28 cellular contexts compared by ENCODE assay signal in the genomic region with DNA sequence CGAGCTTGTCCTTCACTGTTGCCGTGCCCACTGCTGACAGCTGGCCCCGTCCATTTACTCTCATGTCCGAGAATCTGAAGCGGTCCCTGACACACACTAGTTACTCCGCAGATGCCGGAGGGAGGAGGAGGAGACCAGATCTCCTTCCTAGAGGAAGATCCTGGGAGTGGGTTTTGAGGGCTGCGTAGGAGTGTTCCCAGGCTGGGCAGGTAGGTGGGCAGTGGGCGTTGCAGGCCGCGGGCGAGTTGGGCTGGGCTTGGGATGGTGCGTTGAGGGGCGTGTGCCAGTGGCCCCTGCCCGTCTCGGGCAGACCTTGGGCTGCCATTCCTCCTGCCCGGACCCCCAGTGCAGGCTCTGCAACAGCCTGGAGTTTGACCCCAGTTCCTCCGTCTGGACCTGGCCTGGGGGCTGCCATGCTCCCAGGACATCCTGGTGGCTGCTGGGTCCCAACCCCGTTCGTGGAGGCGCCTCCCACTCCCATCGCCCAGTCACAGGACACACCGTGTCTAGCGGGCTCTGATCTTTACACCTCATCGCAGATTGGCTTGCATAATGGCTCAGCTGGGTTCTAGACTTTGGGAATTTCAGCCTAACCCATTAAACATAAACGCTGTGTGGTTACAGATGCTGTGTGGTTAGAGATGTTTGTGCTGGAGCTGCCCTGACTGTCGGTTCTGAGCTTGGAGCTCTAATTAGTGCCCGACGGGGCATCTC. TPM values are rescaled to one million over a fixed set of nuclear protein-coding genes. Genes with fewer than 3 reads are reported as not detected.
A peak's percentile ranks its signal among the peaks of the same experiment; 100 is the strongest.
DNase-seq lines count a peak whose midpoint lies in the region; ATAC-seq and TF ChIP-seq lines count a peak whose summit lies in the region.
"Had no signal": no experiment of that assay in that cellular context is flagged by ENCODE, and none has a peak within 500 bp of the region (broad histone marks: within the 10 kb centered on the region; RNA-seq: fewer than 3 reads in every experiment).

No MANE protein-coding gene starts in this region.

- TF ChIP-seq POLR2A in gastroesophageal sphincter (IDR thresholded peaks at IDR 0.05) (no peak), sigmoid colon (IDR thresholded peaks at IDR 0.05) (no peak)

- no peaks in the 10 kb centered on the region for H3K27me3 ChIP-seq in H7 (ENCODE audit: control insufficient read depth, insufficient read depth, low read length)
- peaks cover 13% of the 10 kb centered on the region for H3K27me3 ChIP-seq in gastroesophageal sphincter
- no peaks in the 10 kb centered on the region for H3K27me3 ChIP-seq in sigmoid colon
- no peaks in the 10 kb centered on the region; the same call in 1 of the 2 replicates for H3K27me3 ChIP-seq in GM23248 (replicated peaks; ENCODE audit: insufficient read depth)
- H3K27me3 ChIP-seq: cardiac muscle cell, uterus had no signal

- TF ChIP-seq EP300 in gastroesophageal sphincter (IDR thresholded peaks at IDR 0.05) (no peak), sigmoid colon (IDR thresholded peaks at IDR 0.05) (no peak)

- peaks cover under 1 to 100% (median 24%) of the 10 kb centered on the region in 3 donors for H3K4me1 ChIP-seq in gastroesophageal sphincter
- H3K4me1 ChIP-seq in sigmoid colon, result peaks cover 0 to 100% (median 98%) of the 10 kb centered on the region in 4 donors
- H3K4me1 ChIP-seq in GM23248 (ENCODE audit: insufficient read depth), result no peaks in the 10 kb centered on the region
- H3K4me1 ChIP-seq: spleen, suprapubic skin had no signal

- no peak overlapping the region for H3K9ac ChIP-seq in GM23248

- no peak overlapping the region for H3K4me3 ChIP-seq in H7 (ENCODE audit: insufficient read depth, low read depth, low read length)
- H3K4me3 ChIP-seq in gastroesophageal sphincter, result no peak overlapping the region
- no peak overlapping the region for H3K4me3 ChIP-seq in sigmoid colon
- H3K4me3 ChIP-seq in GM23248, result no peak overlapping the region
- H3K4me3 ChIP-seq: cardiac muscle cell, spleen, suprapubic skin, uterus had no signal

- peak; percentile 57 for DNase-seq in H7
- DNase-seq in SW480 (ENCODE audit: low spot score), result peak; percentile 58
- DNase-seq in sigmoid colon, result no peak
- DNase-seq in cerebellum (ENCODE audit: low spot score), result no peak
- DNase-seq in GM23248, result no peak
- DNase-seq: activated CD4-positive, alpha-beta T cell treated with anti-CD3 and anti-CD28 coated beads, Interleukin-2, amount 10 ng/mL, durations not matched to agents 24 days and 14 days; activated naive CD4-positive, alpha-beta T cell treated with anti-CD3 and anti-CD28 coated beads for 36 hours; activated T-cell treated with anti-CD3 and anti-CD28 coated beads, Interleukin-2, amount 50 U/mL, for 72 hours; amygdala; CD4-positive, alpha-beta T cell; head of caudate nucleus; left colon; naive thymus-derived CD4-positive, alpha-beta T cell; NCI-H1694 treated with DMSO at 0.1 percent for 48 hours; NCI-H526; occipital lobe; retina; spleen; stimulated activated CD4-positive, alpha-beta T cell treated with anti-CD3 and anti-CD28 coated beads, Interleukin-2, amount 100 ng/mL, for 48 hours; uterus had no signal

- H4K20me1 ChIP-seq in GM23248 (ENCODE audit: insufficient read depth), result no peaks in the 10 kb centered on the region

- H3K27ac ChIP-seq in gastroesophageal sphincter (peak overlapping the region in 3 of 4 donors; percentile 86 to 95 (median 94)), sigmoid colon (peak overlapping the region; percentile 88 to 98 (median 96)), GM23248 (no peak overlapping the region)
- H3K27ac ChIP-seq: cardiac muscle cell, RWPE1, spleen, suprapubic skin had no signal

- H3K36me3 ChIP-seq in H7 (replicated peaks; ENCODE audit: control insufficient read depth, insufficient read depth, low read length), result no peaks in the 10 kb centered on the region
- no peaks in the 10 kb centered on the region for H3K36me3 ChIP-seq in gastroesophageal sphincter
- H3K36me3 ChIP-seq in sigmoid colon, result peaks cover 0 to 3% (median 0%) of the 10 kb centered on the region in 4 donors
- no peaks in the 10 kb centered on the region for H3K36me3 ChIP-seq in GM23248 (ENCODE audit: low read depth)
- H3K36me3 ChIP-seq: cardiac muscle cell, spleen, suprapubic skin, uterus had no signal

- H3K9me3 ChIP-seq in gastroesophageal sphincter (no peaks in the 10 kb centered on the region), sigmoid colon (no peaks in the 10 kb centered on the region), GM23248 (ENCODE audit: low read depth) (no peaks in the 10 kb centered on the region)
- H3K9me3 ChIP-seq: spleen, suprapubic skin, uterus had no signal

- no peaks in the 10 kb centered on the region for H3K9me2 ChIP-seq in GM23248 (ENCODE audit: insufficient read depth)

- no peak overlapping the region for H2AFZ ChIP-seq in GM23248

- no peak for ATAC-seq in gastroesophageal sphincter
- ATAC-seq in GM19023 (IDR thresholded peaks at IDR 0.05; ENCODE audit: unreplicated experiment), result no peak
- ATAC-seq: activated T-cell treated with anti-CD3 and anti-CD28 coated beads, Interleukin-2, amount 50 U/mL, for 72 hours; left colon; naive thymus-derived CD4-positive, alpha-beta T cell; stimulated activated effector memory CD8-positive, alpha-beta T cell treated with anti-CD3 and anti-CD28 coated beads, Interleukin-12 subunit alpha, Interleukin-12 subunit beta, amount 100 ng/mL, for 72 hours had no signal

- intact Hi-C loops in sigmoid colon (cut with DNase I), result no loop called here

- in situ Hi-C loops in GM23248 (cut with MboI), result no loop called here

- H3K79me2 ChIP-seq in GM23248 (ENCODE audit: insufficient read depth), result no peaks in the 10 kb centered on the region

- 60 to 65% methylated on average over 1 to 5 of the region's 29 CpGs for WGBS in gastroesophageal sphincter (ENCODE audit: low coverage in 1 of 2), 2 donors
- 76 to 84% methylated on average over 29 of the region's 29 CpGs for WGBS in sigmoid colon, 2 donors
- 68 to 73% methylated on average over 25 to 27 of the region's 29 CpGs for WGBS in GM23248 (ENCODE audit: low coverage in 1 of 2, low lambda C conversion rate in 2 of 2, missing lambda C conversion rate in 2 of 2), 2 experiments

- no peak for TF ChIP-seq CTCF in gastroesophageal sphincter (IDR thresholded peaks at IDR 0.05)
- TF ChIP-seq CTCF in sigmoid colon (IDR thresholded peaks at IDR 0.05), result no peak

- no peak overlapping the region for H3K4me2 ChIP-seq in GM23248 (ENCODE audit: unreplicated experiment)

- H3F3A ChIP-seq in GM23248 (ENCODE audit: insufficient read depth), result no peaks in the 10 kb centered on the region

RNA-seq across cellular contexts. Expression of gene CACNA1H, which starts 22.8 kb away (rescaled TPM):
- 24.8 and 27.3 TPM in 2 replicates for total RNA-seq in H7 (2014; rRNA removed; shearing (Covaris generic))
- 100 to 1,000 TPM; 133 to 330 (median 173) TPM for total RNA-seq in gastroesophageal sphincter
- total RNA-seq in sigmoid colon, result 100 to 1,000 TPM in 2 of 4 donors, 10 to 100 TPM in 2; 37.0 to 181 (median 127) TPM
- 10 to 100 TPM in 1 of 3 donors, 1 to 10 TPM in 1, under 1 TPM in 1; 0.46 to 10.1 (median 1.8) TPM for polyA plus RNA-seq in sigmoid colon
- total RNA-seq in cerebellum, result 19.9 TPM
- total RNA-seq in GM23248 (2014; rRNA removed; shearing (Covaris generic)), result 0.11 TPM in 1 of 2 replicates, not detected in the other
- not detected in 2 replicates for polyA plus RNA-seq in GM23248 (2016; fragmentation: Nextera tagmentation; extraction: Ambion mirVana)

RNA-seq across cellular contexts. Expression of gene TPSG1, which starts 49.3 kb away (rescaled TPM):
- total RNA-seq in H7 (2014; rRNA removed; shearing (Covaris generic)), result not detected in 2 replicates
- total RNA-seq in gastroesophageal sphincter (1 to 10 TPM in 1 of 4 donors, under 1 TPM in 1, not detected in 2; 0.31 to 3.0 TPM), sigmoid colon (1 to 10 TPM in 1 of 4 donors, not detected in 3; 1.4 TPM), cerebellum (not detected)
- polyA plus RNA-seq in sigmoid colon (10 to 100 TPM; 21.5 to 73.9 (median 59.9) TPM), GM23248 (2016; fragmentation: Nextera tagmentation; extraction: Ambion mirVana) (not detected in 2 replicates)
- total RNA-seq in GM23248 (2014; rRNA removed; shearing (Covaris generic)), result not detected in 2 replicates
- total RNA-seq: activated CD4-positive, alpha-beta T cell treated with anti-CD3 and anti-CD28 coated beads, Interleukin-2, amount 10 ng/mL, durations not matched to agents 24 days and 14 days; activated naive CD4-positive, alpha-beta T cell treated with anti-CD3 and anti-CD28 coated beads for 36 hours; cardiac muscle cell; CD4-positive, alpha-beta T cell; mesenteric fat pad; naive thymus-derived CD4-positive, alpha-beta T cell; occipital lobe; T-helper 2 cell treated with Interferon-gamma antibody and Interleukin-4, amounts not matched to agents 100 ng/mL and 5 ng/mL, for 36 hours had no signal
- polyA plus RNA-seq: naive thymus-derived CD4-positive, alpha-beta T cell; spleen had no signal

RNA-seq across cellular contexts. Expression of gene TPSB2, which starts 54.3 kb away (rescaled TPM):
- total RNA-seq in H7 (2014; rRNA removed; shearing (Covaris generic)), result not detected in 2 replicates
- 100 to 1,000 TPM in 2 of 4 donors, 10 to 100 TPM in 2; 27.8 to 142 (median 91.8) TPM for total RNA-seq in gastroesophageal sphincter
- total RNA-seq in sigmoid colon, result 100 to 1,000 TPM in 1 of 4 donors, 10 to 100 TPM in 3; 12.2 to 182 (median 17.6) TPM
- polyA plus RNA-seq in sigmoid colon, result 10 to 100 TPM in 2 of 3 donors, 1 to 10 TPM in 1; 7.9 to 27.6 (median 11.0) TPM
- not detected for total RNA-seq in cerebellum
- total RNA-seq in GM23248 (2014; rRNA removed; shearing (Covaris generic)), result not detected in 2 replicates
- polyA plus RNA-seq in GM23248 (2016; fragmentation: Nextera tagmentation; extraction: Ambion mirVana), result not detected in 2 replicates
- total RNA-seq: activated CD4-positive, alpha-beta T cell treated with anti-CD3 and anti-CD28 coated beads, Interleukin-2, amount 10 ng/mL, durations not matched to agents 24 days and 14 days; activated naive CD4-positive, alpha-beta T cell treated with anti-CD3 and anti-CD28 coated beads for 36 hours; cardiac muscle cell; CD4-positive, alpha-beta T cell; occipital lobe; T-helper 2 cell treated with Interferon-gamma antibody and Interleukin-4, amounts not matched to agents 100 ng/mL and 5 ng/mL, for 36 hours had no signal
- polyA plus RNA-seq: cardiac muscle cell; naive thymus-derived CD4-positive, alpha-beta T cell had no signal

Comparison
In these comparisons a context has a peak if more than half of its experiments do, and no peak if none do; other contexts are left out.
1. DNase-seq: peak in H7 (single experiment) and SW480 (single experiment); none in sigmoid colon (single experiment), cerebellum (single experiment) and GM23248 (single experiment).
2. RNA of gene CACNA1H, which starts 22.8 kb away (total RNA-seq): 133 to 330 TPM in gastroesophageal sphincter, 37.0 to 181 TPM in sigmoid colon, 24.8 to 27.3 TPM in H7 and 19.9 TPM in cerebellum (single experiment); 0.11 TPM in GM23248; every median in the first group is over 10 times any median in the second.
3. RNA of gene TPSB2, which starts 54.3 kb away (total RNA-seq): 27.8 to 142 TPM in gastroesophageal sphincter and 12.2 to 182 TPM in sigmoid colon; not detected in H7, not detected in cerebellum (single experiment) and not detected in GM23248; every median in the first group is over 10 times any median in the second.